In the genomic region with DNA sequence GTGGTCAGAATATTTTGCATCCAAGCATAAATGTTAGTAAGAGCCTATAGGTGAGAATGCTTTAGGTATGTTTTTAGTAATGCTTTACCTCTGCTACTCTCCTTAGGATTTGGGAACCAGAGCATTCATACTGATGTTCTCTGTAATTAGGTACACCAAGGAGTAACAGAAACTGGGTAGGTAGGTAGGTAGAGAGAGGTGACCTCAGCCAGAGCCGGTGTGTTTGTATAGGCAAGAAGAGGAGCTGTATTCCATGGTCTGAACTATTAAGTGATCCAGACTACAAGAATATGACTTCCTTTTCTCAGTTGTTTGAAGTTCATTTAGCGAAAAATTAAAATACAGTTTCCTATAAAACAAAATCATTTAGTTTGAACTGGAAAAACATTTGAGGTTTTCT, we compare ENCODE assay signal across 1 cellular context.
TF ChIP-seq lines count a peak whose summit lies in the region.

No MANE protein-coding gene starts in this region.

TF ChIP-seq in H1, 55 proteins besides CTCF, POLR2A, EP300 and RAD21 (continued from another document):
- TF ChIP-seq, protein P1, sequence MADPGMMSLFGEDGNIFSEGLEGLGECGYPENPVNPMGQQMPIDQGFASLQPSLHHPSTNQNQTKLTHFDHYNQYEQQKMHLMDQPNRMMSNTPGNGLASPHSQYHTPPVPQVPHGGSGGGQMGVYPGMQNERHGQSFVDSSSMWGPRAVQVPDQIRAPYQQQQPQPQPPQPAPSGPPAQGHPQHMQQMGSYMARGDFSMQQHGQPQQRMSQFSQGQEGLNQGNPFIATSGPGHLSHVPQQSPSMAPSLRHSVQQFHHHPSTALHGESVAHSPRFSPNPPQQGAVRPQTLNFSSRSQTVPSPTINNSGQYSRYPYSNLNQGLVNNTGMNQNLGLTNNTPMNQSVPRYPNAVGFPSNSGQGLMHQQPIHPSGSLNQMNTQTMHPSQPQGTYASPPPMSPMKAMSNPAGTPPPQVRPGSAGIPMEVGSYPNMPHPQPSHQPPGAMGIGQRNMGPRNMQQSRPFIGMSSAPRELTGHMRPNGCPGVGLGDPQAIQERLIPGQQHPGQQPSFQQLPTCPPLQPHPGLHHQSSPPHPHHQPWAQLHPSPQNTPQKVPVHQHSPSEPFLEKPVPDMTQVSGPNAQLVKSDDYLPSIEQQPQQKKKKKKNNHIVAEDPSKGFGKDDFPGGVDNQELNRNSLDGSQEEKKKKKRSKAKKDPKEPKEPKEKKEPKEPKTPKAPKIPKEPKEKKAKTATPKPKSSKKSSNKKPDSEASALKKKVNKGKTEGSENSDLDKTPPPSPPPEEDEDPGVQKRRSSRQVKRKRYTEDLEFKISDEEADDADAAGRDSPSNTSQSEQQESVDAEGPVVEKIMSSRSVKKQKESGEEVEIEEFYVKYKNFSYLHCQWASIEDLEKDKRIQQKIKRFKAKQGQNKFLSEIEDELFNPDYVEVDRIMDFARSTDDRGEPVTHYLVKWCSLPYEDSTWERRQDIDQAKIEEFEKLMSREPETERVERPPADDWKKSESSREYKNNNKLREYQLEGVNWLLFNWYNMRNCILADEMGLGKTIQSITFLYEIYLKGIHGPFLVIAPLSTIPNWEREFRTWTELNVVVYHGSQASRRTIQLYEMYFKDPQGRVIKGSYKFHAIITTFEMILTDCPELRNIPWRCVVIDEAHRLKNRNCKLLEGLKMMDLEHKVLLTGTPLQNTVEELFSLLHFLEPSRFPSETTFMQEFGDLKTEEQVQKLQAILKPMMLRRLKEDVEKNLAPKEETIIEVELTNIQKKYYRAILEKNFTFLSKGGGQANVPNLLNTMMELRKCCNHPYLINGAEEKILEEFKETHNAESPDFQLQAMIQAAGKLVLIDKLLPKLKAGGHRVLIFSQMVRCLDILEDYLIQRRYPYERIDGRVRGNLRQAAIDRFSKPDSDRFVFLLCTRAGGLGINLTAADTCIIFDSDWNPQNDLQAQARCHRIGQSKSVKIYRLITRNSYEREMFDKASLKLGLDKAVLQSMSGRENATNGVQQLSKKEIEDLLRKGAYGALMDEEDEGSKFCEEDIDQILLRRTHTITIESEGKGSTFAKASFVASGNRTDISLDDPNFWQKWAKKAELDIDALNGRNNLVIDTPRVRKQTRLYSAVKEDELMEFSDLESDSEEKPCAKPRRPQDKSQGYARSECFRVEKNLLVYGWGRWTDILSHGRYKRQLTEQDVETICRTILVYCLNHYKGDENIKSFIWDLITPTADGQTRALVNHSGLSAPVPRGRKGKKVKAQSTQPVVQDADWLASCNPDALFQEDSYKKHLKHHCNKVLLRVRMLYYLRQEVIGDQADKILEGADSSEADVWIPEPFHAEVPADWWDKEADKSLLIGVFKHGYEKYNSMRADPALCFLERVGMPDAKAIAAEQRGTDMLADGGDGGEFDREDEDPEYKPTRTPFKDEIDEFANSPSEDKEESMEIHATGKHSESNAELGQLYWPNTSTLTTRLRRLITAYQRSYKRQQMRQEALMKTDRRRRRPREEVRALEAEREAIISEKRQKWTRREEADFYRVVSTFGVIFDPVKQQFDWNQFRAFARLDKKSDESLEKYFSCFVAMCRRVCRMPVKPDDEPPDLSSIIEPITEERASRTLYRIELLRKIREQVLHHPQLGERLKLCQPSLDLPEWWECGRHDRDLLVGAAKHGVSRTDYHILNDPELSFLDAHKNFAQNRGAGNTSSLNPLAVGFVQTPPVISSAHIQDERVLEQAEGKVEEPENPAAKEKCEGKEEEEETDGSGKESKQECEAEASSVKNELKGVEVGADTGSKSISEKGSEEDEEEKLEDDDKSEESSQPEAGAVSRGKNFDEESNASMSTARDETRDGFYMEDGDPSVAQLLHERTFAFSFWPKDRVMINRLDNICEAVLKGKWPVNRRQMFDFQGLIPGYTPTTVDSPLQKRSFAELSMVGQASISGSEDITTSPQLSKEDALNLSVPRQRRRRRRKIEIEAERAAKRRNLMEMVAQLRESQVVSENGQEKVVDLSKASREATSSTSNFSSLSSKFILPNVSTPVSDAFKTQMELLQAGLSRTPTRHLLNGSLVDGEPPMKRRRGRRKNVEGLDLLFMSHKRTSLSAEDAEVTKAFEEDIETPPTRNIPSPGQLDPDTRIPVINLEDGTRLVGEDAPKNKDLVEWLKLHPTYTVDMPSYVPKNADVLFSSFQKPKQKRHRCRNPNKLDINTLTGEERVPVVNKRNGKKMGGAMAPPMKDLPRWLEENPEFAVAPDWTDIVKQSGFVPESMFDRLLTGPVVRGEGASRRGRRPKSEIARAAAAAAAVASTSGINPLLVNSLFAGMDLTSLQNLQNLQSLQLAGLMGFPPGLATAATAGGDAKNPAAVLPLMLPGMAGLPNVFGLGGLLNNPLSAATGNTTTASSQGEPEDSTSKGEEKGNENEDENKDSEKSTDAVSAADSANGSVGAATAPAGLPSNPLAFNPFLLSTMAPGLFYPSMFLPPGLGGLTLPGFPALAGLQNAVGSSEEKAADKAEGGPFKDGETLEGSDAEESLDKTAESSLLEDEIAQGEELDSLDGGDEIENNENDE (IDR thresholded peaks at IDR 0.05; ENCODE audit: insufficient replicate concordance, low read length) = no peak
- TF ChIP-seq RFX5 (IDR thresholded peaks at IDR 0.05; ENCODE audit: borderline replicate concordance, low read depth, low read length) (no peak), SP2 (IDR thresholded peaks at IDR 0.05; ENCODE audit: low read length) (no peak), JUND (IDR thresholded peaks at IDR 0.05; ENCODE audit: low read length) (no peak), TCF12 (IDR thresholded peaks at IDR 0.05; ENCODE audit: low read depth, low read length) (no peak), TBP (IDR thresholded peaks at IDR 0.05; ENCODE audit: low read depth, low read length) (no peak), CHD1 (IDR thresholded peaks at IDR 0.05; ENCODE audit: low read depth, low read length) (no peak), BCL11A (IDR thresholded peaks at IDR 0.05; ENCODE audit: low read depth in 2 of 2, low read length in 2 of 2) (no peak), EGR1 (IDR thresholded peaks at IDR 0.05; ENCODE audit: borderline replicate concordance, low read depth, low read length) (no peak), KDM1A (IDR thresholded peaks at IDR 0.05; ENCODE audit: borderline replicate concordance, low read length) (no peak), POLR2AphosphoS5 (IDR thresholded peaks at IDR 0.05; ENCODE audit: low read depth, low read length) (no peak)
